Comparison of ENCODE assay signal across 2 cellular contexts in genomic region chr17:76189741-76190140, GRCh38.
TF ChIP-seq lines count a peak whose summit lies in the region.

No MANE protein-coding gene starts in this region.

TF ChIP-seq in A549, 52 proteins besides CTCF, POLR2A, EP300 and RAD21:
- TF ChIP-seq E2F6 (IDR thresholded peaks at IDR 0.05; ENCODE audit: borderline replicate concordance, low read depth) (no peak), FOSL2 (IDR thresholded peaks at IDR 0.05) (no peak), FOSL2 (CRISPR knock-in tag; IDR thresholded peaks at IDR 0.05) (no peak), HDAC2 (IDR thresholded peaks at IDR 0.05) (no peak), EHF (CRISPR knock-in tag; IDR thresholded peaks at IDR 0.05) (no peak), RFX5 (IDR thresholded peaks at IDR 0.05) (no peak), ZFP36 (IDR thresholded peaks at IDR 0.05; ENCODE audit: borderline replicate concordance, partially characterized antibody) (no peak), MYC (IDR thresholded peaks at IDR 0.05; ENCODE audit: borderline replicate concordance, low read length) (no peak), HEYL (CRISPR knock-in tag; IDR thresholded peaks at IDR 0.05) (no peak), NR3C1 (IDR thresholded peaks at IDR 0.05) (no peak), MAFK (IDR thresholded peaks at IDR 0.05; ENCODE audit: partially characterized antibody) (no peak), RNF2 (IDR thresholded peaks at IDR 0.05; ENCODE audit: borderline replicate concordance, low read depth) (no peak), ZSCAN20 (CRISPR knock-in tag; IDR thresholded peaks at IDR 0.05) (no peak), HOXB5 (CRISPR knock-in tag; IDR thresholded peaks at IDR 0.05) (no peak), ESRRA (IDR thresholded peaks at IDR 0.05; ENCODE audit: borderline replicate concordance, low read length) (no peak), CEBPB (IDR thresholded peaks at IDR 0.05) (no peak), KDM1A (IDR thresholded peaks at IDR 0.05; ENCODE audit: low read depth) (no peak), POLR2AphosphoS2 (conservative IDR thresholded peaks at IDR 0.05; ENCODE audit: low read length) (no peak), PBX3 (IDR thresholded peaks at IDR 0.05) (no peak), EHMT2 (IDR thresholded peaks at IDR 0.05; ENCODE audit: low read depth) (no peak)

TF ChIP-seq in K562, 482 proteins besides CTCF, POLR2A, EP300 and RAD21:
- TF ChIP-seq OTX1 (CRISPR knock-in tag; IDR thresholded peaks at IDR 0.05) (no peak), MYBL2 (IDR thresholded peaks at IDR 0.05; ENCODE audit: low read depth) (no peak), MYBL2 (CRISPR knock-in tag; IDR thresholded peaks at IDR 0.05; ENCODE audit: borderline replicate concordance) (no peak), NFRKB (IDR thresholded peaks at IDR 0.05; ENCODE audit: low read depth) (0 out of 2 replicates have a peak, but pooled peaks have one; percentile 37), L3MBTL2 (IDR thresholded peaks at IDR 0.05) (0 out of 2 replicates have a peak, but pooled peaks have one; percentile 23), TFAM (CRISPR knock-in tag; conservative IDR thresholded peaks at IDR 0.05) (no peak), ZNF830 (CRISPR knock-in tag; IDR thresholded peaks at IDR 0.05) (no peak), E2F6 (IDR thresholded peaks at IDR 0.05; ENCODE audit: borderline replicate concordance in 1 of 2, extremely low read depth in 1 of 2, insufficient read depth in 1 of 2, insufficient read length in 1 of 2, low read depth in 1 of 2, low read length in 1 of 2, poor library complexity in 1 of 2, severe bottlenecking in 1 of 2) (no peak), DNMT1 (IDR thresholded peaks at IDR 0.05) (no peak), EHMT2 (IDR thresholded peaks at IDR 0.05) (0 out of 2 replicates have a peak, but pooled peaks have one; percentile 55), CBX3 (IDR thresholded peaks at IDR 0.05; ENCODE audit: borderline replicate concordance in 1 of 2, low read length in 2 of 2) (peak in 1 of 2 experiments; percentile 38; a peak in 1 of 3 replicates), RCOR1 (IDR thresholded peaks at IDR 0.05; ENCODE audit: borderline replicate concordance in 1 of 2, low read depth in 2 of 2, low read length in 2 of 2) (no peak), ZBTB7A (IDR thresholded peaks at IDR 0.05; ENCODE audit: borderline replicate concordance, control insufficient read depth, low read depth, low read length) (0 out of 2 replicates have a peak, but pooled peaks have one; percentile 30), GTF3C2 (IDR thresholded peaks at IDR 0.05; ENCODE audit: borderline replicate concordance, extremely low read depth, insufficient read length) (peak; percentile 10), ELK1 (CRISPR knock-in tag; IDR thresholded peaks at IDR 0.05) (no peak), RFX1 (IDR thresholded peaks at IDR 0.05) (peak; percentile 69), ZNF707 (CRISPR knock-in tag; conservative IDR thresholded peaks at IDR 0.05) (no peak), ZNF57 (CRISPR knock-in tag; IDR thresholded peaks at IDR 0.05) (no peak), MYC (IDR thresholded peaks at IDR 0.05; ENCODE audit: low read depth, low read length) (peak; percentile 42; the same call in 1 of the 2 replicates), MYC (CRISPR knock-in tag; IDR thresholded peaks at IDR 0.05; ENCODE audit: borderline replicate concordance, low read depth) (no peak)
TF ChIP-seq in K562: peak in this region for 8.
